In genomic region chr20:46670228-46670584, GRCh38 we compare ENCODE assay signal across 27 cellular contexts.
"Had no signal": no experiment of that assay in that cellular context is flagged by ENCODE, and none has a peak within 500 bp of the region (broad histone marks: within the 10 kb centered on the region; RNA-seq: fewer than 3 reads in every experiment).

No MANE protein-coding gene starts in this region.

- H3K27me3 ChIP-seq: stomach, suprapubic skin, testis, thyroid gland, tibial artery, tibial nerve, transverse colon, upper lobe of left lung, upper lobe of right lung, uterus, vagina had no signal

- DNase-seq: stimulated activated CD4-positive, alpha-beta T cell treated with anti-CD3 and anti-CD28 coated beads, Interleukin-2, amount 100 ng/mL, for 48 hours; stimulated activated CD4-positive, alpha-beta T cell treated with anti-CD3 and anti-CD28 coated beads, Interleukin-4, amount 100 ng/mL, for 1 hour; stimulated activated CD4-positive, alpha-beta T cell treated with anti-CD3 and anti-CD28 coated beads, Interleukin-4, amount 100 ng/mL, for 24 hours; stimulated activated CD4-positive, alpha-beta T cell treated with anti-CD3 and anti-CD28 coated beads, Interleukin-4, amount 100 ng/mL, for 4 hours; stimulated activated CD8-positive, alpha-beta memory T cell treated with anti-CD3 and anti-CD28 coated beads, Interleukin-4, amount 100 ng/mL, for 48 hours; stimulated activated naive B cell treated with anti-CD40 and anti-IgM and Interleukin-4, amounts not matched to agents 10 μg/mL and 1 μg/mL and 100 μg/mL, for 72 hours; stimulated activated naive CD4-positive, alpha-beta T cell; stimulated activated naive CD4-positive, alpha-beta T cell treated with Interleukin-2 at 50 U/mL for 16 hours; stimulated activated naive CD8-positive, alpha-beta T cell treated with anti-CD3 and anti-CD28 coated beads, Interleukin-15, amount 100 ng/mL, for 72 hours; stimulated activated naive CD8-positive, alpha-beta T cell treated with anti-CD3 and anti-CD28 coated beads, Interleukin-15, Interleukin-2, amounts not matched to agents 100 U/mL and 50 U/mL, for 24 hours; stomach; substantia nigra; testis; thyroid gland; tibial artery; transverse colon; trophoblast cell; upper lobe of left lung; upper lobe of right lung; uterus had no signal

- H3K9me3 ChIP-seq: testis, thyroid gland, transverse colon, upper lobe of right lung, uterus, vagina had no signal

- FAIRE-seq: urothelium cell line had no signal

- H3K27ac ChIP-seq: stomach, suprapubic skin, testis, thoracic aorta, thyroid gland, tibial artery, tibial nerve, transverse colon, upper lobe of left lung, upper lobe of right lung, uterus, vagina had no signal

- H3K36me3 ChIP-seq: suprapubic skin, thoracic aorta, thyroid gland, transverse colon, upper lobe of left lung, upper lobe of right lung, uterus, vagina had no signal

- ATAC-seq: stimulated activated effector memory CD8-positive, alpha-beta T cell treated with anti-CD3 and anti-CD28 coated beads, Interleukin-12 subunit alpha, Interleukin-12 subunit beta, amount 100 ng/mL, for 72 hours; stimulated activated memory B cell treated with anti-CD40 and anti-IgM and Interleukin-4, amounts not matched to agents 10 μg/mL and 1 μg/mL and 100 μg/mL, for 72 hours; stimulated activated naive B cell treated with anti-CD40 and anti-IgM and Interleukin-4, amounts not matched to agents 10 μg/mL and 1 μg/mL and 100 μg/mL, for 72 hours; stimulated activated naive CD8-positive, alpha-beta T cell treated with anti-CD3 and anti-CD28 coated beads, Interleukin-15, amount 100 ng/mL, for 72 hours; stimulated activated naive CD8-positive, alpha-beta T cell treated with anti-CD3 and anti-CD28 coated beads, Interleukin-15, Interleukin-2, amounts not matched to agents 100 U/mL and 50 U/mL, for 24 hours; upper lobe of right lung had no signal

- H3K4me1 ChIP-seq: stomach, suprapubic skin, testis, thyroid gland, tibial artery, transverse colon, upper lobe of left lung, upper lobe of right lung, uterus, vagina had no signal

- H3K4me3 ChIP-seq: stomach, suprapubic skin, testis, thoracic aorta, thyroid gland, tibial artery, tibial nerve, transverse colon, upper lobe of left lung, upper lobe of right lung, uterus, vagina had no signal
